ENCODE assay signal across 8 cellular contexts in genomic region chr2:68157402-68158133, GRCh38. TPM values are rescaled to one million over a fixed set of nuclear protein-coding genes. Genes with fewer than 3 reads are reported as not detected.
DNase-seq lines count a peak whose midpoint lies in the region; ATAC-seq and TF ChIP-seq lines count a peak whose summit lies in the region.

Gene PNO1, plus strand, starts transcription at chr2:68157888. Its CDS starts 47 bp downstream, at chr2:68157935.

- no peaks in the 10 kb centered on the region for H3K27me3 Mint-ChIP-seq in T-helper 1 cell treated with Interleukin-12 subunit alpha and Interleukin-12 subunit beta and Interleukin-4 antibody, amounts not matched to agents 30 μg/mL and 1 μg/mL, for 36 hours (ENCODE audit: low read depth)

- H3K27me3 ChIP-seq in upper lobe of right lung: no peaks in the 10 kb centered on the region

- no peak for TF ChIP-seq CTCF in GM13977 (IDR thresholded peaks at IDR 0.05; ENCODE audit: extremely low read depth, insufficient read depth, missing control alignments)
- peak; percentile 6 for TF ChIP-seq CTCF in upper lobe of right lung (IDR thresholded peaks at IDR 0.05)

- H3K27ac Mint-ChIP-seq in T-helper 1 cell treated with Interleukin-12 subunit alpha and Interleukin-12 subunit beta and Interleukin-4 antibody, amounts not matched to agents 30 μg/mL and 1 μg/mL, for 36 hours: peak within 1 kb of the TSS; percentile 99

- peaks cover 26% of the 10 kb centered on the region for H3K36me3 ChIP-seq in upper lobe of right lung

- H3K4me3 Mint-ChIP-seq in T-helper 1 cell treated with Interleukin-12 subunit alpha and Interleukin-12 subunit beta and Interleukin-4 antibody, amounts not matched to agents 30 μg/mL and 1 μg/mL, for 36 hours: peak within 1 kb of the TSS; percentile 94

- peak; percentile 92 for DNase-seq in GM13977 (ENCODE audit: low spot score)
- DNase-seq in NCI-H1694 (lab: John Stamatoyannopoulos, UW): peak; percentile 95
- peak; percentile 93 for DNase-seq in amniotic stem cell (lab: John Stamatoyannopoulos, UW)
- DNase-seq in left cardiac atrium: peak; percentile 95
- peak; percentile 98 for DNase-seq in posterior vena cava (ENCODE audit: low spot score)
- peak; percentile 97 for DNase-seq in upper lobe of right lung

- H3K4me3 ChIP-seq in upper lobe of right lung: peak within 1 kb of the TSS; percentile 93

- H3K36me3 Mint-ChIP-seq in T-helper 1 cell treated with Interleukin-12 subunit alpha and Interleukin-12 subunit beta and Interleukin-4 antibody, amounts not matched to agents 30 μg/mL and 1 μg/mL, for 36 hours (ENCODE audit: low read depth): peaks cover 17% of the 10 kb centered on the region

- H3K9me3 ChIP-seq in upper lobe of right lung: no peaks in the 10 kb centered on the region

- H3K4me1 ChIP-seq in upper lobe of right lung: peaks cover 25% of the 10 kb centered on the region

- peaks cover 29% of the 10 kb centered on the region for H3K4me1 Mint-ChIP-seq in T-helper 1 cell treated with Interleukin-12 subunit alpha and Interleukin-12 subunit beta and Interleukin-4 antibody, amounts not matched to agents 30 μg/mL and 1 μg/mL, for 36 hours (ENCODE audit: low read depth)

- H3K9me3 Mint-ChIP-seq in T-helper 1 cell treated with Interleukin-12 subunit alpha and Interleukin-12 subunit beta and Interleukin-4 antibody, amounts not matched to agents 30 μg/mL and 1 μg/mL, for 36 hours: no peaks in the 10 kb centered on the region

- intact Hi-C loops in left cardiac atrium (cut with DNase I) (no loop called here), posterior vena cava (cut with DNase I) (no loop called here), upper lobe of right lung (cut with DNase I) (no loop called here)

- H3K27ac ChIP-seq in upper lobe of right lung: peak within 1 kb of the TSS; percentile 92

- in situ Hi-C loops in GM13977 (cut with MboI; ENCODE audit: low pct_unique_long_range_greater_than_20kb, low sequenced_read_pairs, unreplicated experiment): no loop called here

- ATAC-seq in HG02884 (IDR thresholded peaks at IDR 0.05; ENCODE audit: unreplicated experiment): peak; percentile 95
- peak; percentile 98 to 99 for ATAC-seq in left cardiac atrium
- peak; percentile 99 for ATAC-seq in upper lobe of right lung

RNA-seq across cellular contexts. Expression of gene PNO1, which starts in this region (rescaled TPM):
- total RNA-seq in left cardiac atrium: 10 to 100 TPM in 1 of 2 donors, 1 to 10 TPM in 1; 7.5 to 15.6 TPM
- total RNA-seq in posterior vena cava: 10 to 100 TPM; 12.8 to 15.9 TPM
- 12.0 TPM for total RNA-seq in upper lobe of right lung

Comparison
In these comparisons a context has a peak if more than half of its experiments do, and no peak if none do; other contexts are left out.
1. Peak in every context shown above with its lines: DNase-seq, ATAC-seq, H3K4me3 ChIP-seq and H3K27ac ChIP-seq.